Comparison of ENCODE assay signal across 12 cellular contexts in the genomic region with DNA sequence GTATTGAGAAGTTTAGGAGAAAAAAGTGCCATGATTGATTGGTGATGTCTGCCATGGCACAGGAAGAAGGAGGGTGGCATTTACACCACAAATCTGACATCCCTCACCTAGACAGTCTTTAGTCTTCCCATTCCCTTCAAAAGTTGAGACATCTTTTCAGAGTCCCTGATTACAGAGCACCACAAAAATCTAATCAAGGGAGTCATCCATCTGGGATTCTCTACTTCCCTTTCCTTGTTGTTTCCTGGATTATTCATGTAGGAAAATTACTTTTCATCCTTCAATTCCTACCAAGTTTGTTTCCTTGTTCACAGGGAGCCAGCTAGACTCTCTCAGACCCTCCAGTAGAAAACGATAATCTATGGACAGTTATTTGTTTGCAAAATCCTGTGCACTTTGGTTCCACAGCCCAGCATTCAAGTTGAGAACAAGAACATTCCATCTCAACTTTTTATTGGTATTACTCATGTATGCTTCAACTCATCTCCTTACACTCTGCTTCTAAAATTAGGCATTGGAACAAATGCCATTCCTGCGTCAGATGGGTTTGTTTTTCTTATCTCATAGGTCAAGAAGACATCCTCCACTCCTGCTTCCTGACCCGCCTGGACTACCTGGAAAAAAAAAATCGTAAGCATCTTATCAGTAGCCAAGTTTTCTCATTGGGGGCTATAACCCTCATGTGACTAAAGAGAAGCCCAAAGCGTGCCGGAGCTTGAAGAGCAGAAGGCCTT.
DNase-seq lines count a peak whose midpoint lies in the region; ATAC-seq and TF ChIP-seq lines count a peak whose summit lies in the region.
"Had no signal": no experiment of that assay in that cellular context is flagged by ENCODE, and none has a peak within 500 bp of the region (broad histone marks: within the 10 kb centered on the region; RNA-seq: fewer than 3 reads in every experiment).

No MANE protein-coding gene starts in this region.

- peak; percentile 66 for DNase-seq in ELR (ENCODE audit: low read depth)
- DNase-seq in fibroblast of the conjunctiva (ENCODE audit: low read depth), result peak; percentile 17
- DNase-seq in renal cortical epithelial cell (ENCODE audit: low read depth), result peak; percentile 17
- no peak for DNase-seq in activated CD4-positive, alpha-beta T cell treated with anti-CD3 and anti-CD28 coated beads for 1 hour
- DNase-seq in T-helper 9 cell, result no peak
- DNase-seq in Ammon's horn (ENCODE audit: low spot score), result no peak
- DNase-seq: activated CD4-positive, alpha-beta T cell treated with anti-CD3 and anti-CD28 coated beads for 48 hours; activated naive CD4-positive, alpha-beta T cell treated with anti-CD3 and anti-CD28 coated beads, Interleukin-2, amount 50 U/mL, for 16 hours; effector CD8-positive, alpha-beta T cell; NCI-H345 had no signal

- peak; percentile 13 for ATAC-seq in SK-N-SH treated with all-trans-retinoic acid at 6 μM for 48 hours
- no peak for ATAC-seq in GM21515 (IDR thresholded peaks at IDR 0.05; ENCODE audit: unreplicated experiment)

TF ChIP-seq in SK-N-SH treated with all-trans-retinoic acid at 6 μM for 48 hours, 23 proteins besides CTCF, POLR2A, EP300 and RAD21:
- peak; percentile 31; the same call in 1 of the 2 replicates for TF ChIP-seq TOX (CRISPR knock-in tag; IDR thresholded peaks at IDR 0.05; ENCODE audit: borderline replicate concordance)
- TF ChIP-seq, protein P1, sequence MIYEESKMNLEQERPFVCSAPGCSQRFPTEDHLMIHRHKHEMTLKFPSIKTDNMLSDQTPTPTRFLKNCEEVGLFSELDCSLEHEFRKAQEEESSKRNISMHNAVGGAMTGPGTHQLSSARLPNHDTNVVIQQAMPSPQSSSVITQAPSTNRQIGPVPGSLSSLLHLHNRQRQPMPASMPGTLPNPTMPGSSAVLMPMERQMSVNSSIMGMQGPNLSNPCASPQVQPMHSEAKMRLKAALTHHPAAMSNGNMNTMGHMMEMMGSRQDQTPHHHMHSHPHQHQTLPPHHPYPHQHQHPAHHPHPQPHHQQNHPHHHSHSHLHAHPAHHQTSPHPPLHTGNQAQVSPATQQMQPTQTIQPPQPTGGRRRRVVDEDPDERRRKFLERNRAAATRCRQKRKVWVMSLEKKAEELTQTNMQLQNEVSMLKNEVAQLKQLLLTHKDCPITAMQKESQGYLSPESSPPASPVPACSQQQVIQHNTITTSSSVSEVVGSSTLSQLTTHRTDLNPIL (CRISPR knock-in tag; IDR thresholded peaks at IDR 0.05; ENCODE audit: low read depth), result no peak

Comparison
In these comparisons a context has a peak if more than half of its experiments do, and no peak if none do; other contexts are left out.
1. DNase-seq: peak in ELR (single experiment), fibroblast of the conjunctiva (single experiment) and renal cortical epithelial cell (single experiment); none in activated CD4-positive, alpha-beta T cell treated with anti-CD3 and anti-CD28 coated beads for 1 hour (single experiment), T-helper 9 cell (single experiment) and Ammon's horn (single experiment).